17 cellular contexts compared by ENCODE assay signal in the genomic region with DNA sequence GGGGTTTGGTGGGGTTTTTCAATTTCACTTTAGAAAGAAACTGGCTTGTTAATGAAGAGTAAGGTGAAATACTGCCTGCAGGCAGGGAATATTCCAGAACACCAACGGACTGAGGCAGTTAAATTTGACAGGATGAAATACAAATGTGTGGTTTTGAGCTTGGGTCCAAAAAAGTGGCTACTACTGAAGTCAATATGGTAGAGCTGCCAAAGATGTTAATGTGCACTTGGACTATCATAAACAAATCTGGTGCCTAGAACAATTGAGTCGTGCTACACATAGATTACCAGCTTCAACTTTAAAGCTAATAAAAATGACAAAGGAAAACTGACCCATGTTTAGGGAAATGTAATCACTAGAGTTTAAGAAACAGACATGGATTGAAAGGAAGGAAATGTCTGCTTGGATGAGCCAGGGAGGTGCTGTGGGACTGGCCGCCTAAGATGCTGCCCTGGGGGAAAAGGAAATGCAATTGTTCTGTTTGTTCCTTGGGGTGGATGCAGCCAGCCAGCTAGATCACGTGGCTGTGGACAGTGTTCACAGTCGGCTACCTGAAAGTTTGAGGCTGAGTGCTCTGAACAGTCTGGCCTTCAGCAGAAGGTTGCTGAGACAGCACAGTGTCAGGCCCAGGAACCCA. TPM values are rescaled to one million over a fixed set of nuclear protein-coding genes. Genes with fewer than 3 reads are reported as not detected.
DNase-seq lines count a peak whose midpoint lies in the region; ATAC-seq, FAIRE-seq and TF ChIP-seq lines count a peak whose summit lies in the region.
"Had no signal": no experiment of that assay in that cellular context is flagged by ENCODE, and none has a peak within 500 bp of the region (broad histone marks: within the 10 kb centered on the region; RNA-seq: fewer than 3 reads in every experiment).

No MANE protein-coding gene starts in this region.

- H3K27me3 ChIP-seq in pancreas: no peaks in the 10 kb centered on the region
- H3K27me3 ChIP-seq: colonic mucosa had no signal

- DNase-seq in EL (peak; percentile 4), astrocyte of the hippocampus (ENCODE audit: low read depth, low spot score) (peak; percentile 55), cardiac septum (ENCODE audit: low spot score) (peak; percentile 76), pancreas (no peak), KBM-7 (no peak), DMS53 treated with DMSO at 0.1 percent for 48 hours (lab: John Stamatoyannopoulos, UW; ENCODE audit: unreplicated experiment) (no peak)
- no peak for DNase-seq in activated naive CD4-positive, alpha-beta T cell treated with anti-CD3 and anti-CD28 coated beads, Interleukin-2, amount 50 U/mL, for 72 hours (ENCODE audit: low spot score in 2 of 2)
- DNase-seq: activated naive CD4-positive, alpha-beta T cell treated with Interleukin-2 at 50 U/mL for 16 hours; CD4-positive, alpha-beta T cell; colonic mucosa; NCI-H226; posterior cingulate gyrus; stimulated activated CD4-positive, alpha-beta T cell treated with anti-CD3 and anti-CD28 coated beads, Interleukin-4, amount 100 ng/mL, for 4 hours; stimulated activated naive CD8-positive, alpha-beta T cell treated with anti-CD3 and anti-CD28 coated beads, Interleukin-15, amount 100 ng/mL, for 72 hours; T-helper 17 cell had no signal

- no peaks in the 10 kb centered on the region for H3K9me3 ChIP-seq in pancreas
- H3K9me3 ChIP-seq: colonic mucosa had no signal

- intact Hi-C loops in cardiac septum (cut with DNase I) (loop anchor here (5.0 kb wide), 1 partner anchor 37 kb away; a partner anchor contains a TSS), pancreas (cut with DNase I) (no loop called here)

- no peak overlapping the region for H3K4me3 ChIP-seq in pancreas
- H3K4me3 ChIP-seq: colonic mucosa, lung had no signal

- H3K36me3 Mint-ChIP-seq in activated naive CD4-positive, alpha-beta T cell treated with anti-CD3 and anti-CD28 coated beads, Interleukin-2, amount 50 U/mL, for 72 hours: peaks cover 0 to under 1% of the 10 kb centered on the region in 2 donors

- no peak overlapping the region for H3K27ac Mint-ChIP-seq in activated naive CD4-positive, alpha-beta T cell treated with anti-CD3 and anti-CD28 coated beads, Interleukin-2, amount 50 U/mL, for 72 hours
- H3K27ac Mint-ChIP-seq: CD4-positive, alpha-beta T cell; stimulated activated naive CD8-positive, alpha-beta T cell treated with anti-CD3 and anti-CD28 coated beads, Interleukin-15, amount 100 ng/mL, for 72 hours; T-helper 17 cell had no signal

- peaks cover 0 to 9% (median 4%) of the 10 kb centered on the region in 3 donors for H3K36me3 ChIP-seq in pancreas
- H3K36me3 ChIP-seq: colonic mucosa had no signal

- WGBS in pancreas, 2 donors: 21% methylated on average over 5 of the region's 5 CpGs

- no peak for FAIRE-seq in pancreas (lab: Jason Lieb, UNC)

- no peaks in the 10 kb centered on the region for H3K9me3 Mint-ChIP-seq in activated naive CD4-positive, alpha-beta T cell treated with anti-CD3 and anti-CD28 coated beads, Interleukin-2, amount 50 U/mL, for 72 hours
- H3K9me3 Mint-ChIP-seq: CD4-positive, alpha-beta T cell; stimulated activated naive CD8-positive, alpha-beta T cell treated with anti-CD3 and anti-CD28 coated beads, Interleukin-15, amount 100 ng/mL, for 72 hours had no signal

- in situ Hi-C loops in KBM-7 (cut with MboI; ENCODE audit: low pct_unique_long_range_greater_than_20kb, low sequenced_read_pairs): no loop called here

- H3K4me1 ChIP-seq in pancreas: peaks cover 25 to 32% (median 26%) of the 10 kb centered on the region in 3 donors

- no peak for TF ChIP-seq CTCF in pancreas (IDR thresholded peaks at IDR 0.05)

- peak overlapping the region in 2 of 4 donors; percentile 16 to 44 for H3K27ac ChIP-seq in pancreas
- H3K27ac ChIP-seq: colonic mucosa had no signal

- peak; percentile 57 to 70 (median 64) for ATAC-seq in pancreas
- no peak for ATAC-seq in activated naive CD4-positive, alpha-beta T cell treated with anti-CD3 and anti-CD28 coated beads, Interleukin-2, amount 50 U/mL, for 72 hours
- no peak for ATAC-seq in HG02852 (IDR thresholded peaks at IDR 0.05; ENCODE audit: unreplicated experiment)
- ATAC-seq: stimulated activated naive CD8-positive, alpha-beta T cell treated with anti-CD3 and anti-CD28 coated beads, Interleukin-15, amount 100 ng/mL, for 72 hours; T-helper 17 cell had no signal

RNA-seq across cellular contexts. Expression of a gene that starts 36.6 kb away (rescaled TPM):
- total RNA-seq in cardiac septum: 57.2 TPM
- 100 to 1,000 TPM; 120 to 228 (median 177) TPM for total RNA-seq in pancreas
- 100 to 1,000 TPM; 135 to 178 TPM for polyA plus RNA-seq in pancreas
- total RNA-seq in activated naive CD4-positive, alpha-beta T cell treated with anti-CD3 and anti-CD28 coated beads, Interleukin-2, amount 50 U/mL, for 72 hours: 10 to 100 TPM; 44.5 to 57.1 TPM

Comparison
In these comparisons a context has a peak if more than half of its experiments do, and no peak if none do; other contexts are left out.
1. DNase-seq: peak in EL (single experiment), astrocyte of the hippocampus (single experiment) and cardiac septum (single experiment); none in pancreas (0 of 6), KBM-7 (single experiment), activated naive CD4-positive, alpha-beta T cell treated with anti-CD3 and anti-CD28 coated beads, Interleukin-2, amount 50 U/mL, for 72 hours (0 of 2) and DMS53 treated with DMSO at 0.1 percent for 48 hours (single experiment).
2. ATAC-seq: peak in pancreas (4 of 4); none in activated naive CD4-positive, alpha-beta T cell treated with anti-CD3 and anti-CD28 coated beads, Interleukin-2, amount 50 U/mL, for 72 hours (0 of 2) and HG02852 (single experiment).